ENCODE assay signal across 14 cellular contexts in genomic region chr16:19513377-19514053, GRCh38. TPM values are rescaled to one million over a fixed set of nuclear protein-coding genes. Genes with fewer than 3 reads are reported as not detected.
DNase-seq lines count a peak whose midpoint lies in the region; ATAC-seq and TF ChIP-seq lines count a peak whose summit lies in the region.
"Had no signal": no experiment of that assay in that cellular context is flagged by ENCODE, and none has a peak within 500 bp of the region (broad histone marks: within the 10 kb centered on the region; RNA-seq: fewer than 3 reads in every experiment).

No MANE protein-coding gene starts in this region.

- peaks cover 0 to 11% (median 4%) of the 10 kb centered on the region in 11 experiments; a peak in 6 of 22 replicates for H3K9me3 ChIP-seq in BLaER1 treated with 17β-estradiol and CSF1 and Interleukin-3, amounts not matched to agents 10 nM and 100 nM (replicated peaks in 1 of 11)
- no peaks in the 10 kb centered on the region for H3K9me3 ChIP-seq in lung (ENCODE audit: control insufficient read depth in 2 of 2, insufficient read depth in 1 of 2, low read length in 1 of 2)
- H3K9me3 ChIP-seq: gastroesophageal sphincter had no signal

- peak overlapping the region in 7 of 11 experiments; percentile 11 to 68 (median 55); a peak in 10 of 22 replicates for H3K9ac ChIP-seq in BLaER1 treated with 17β-estradiol and CSF1 and Interleukin-3, amounts not matched to agents 10 nM and 100 nM

- no peak for TF ChIP-seq POLR2A in NB4 (IDR thresholded peaks at IDR 0.05; ENCODE audit: extremely low read depth, insufficient read length)

- peaks cover 42 to 93% (median 74%) of the 10 kb centered on the region in 11 experiments for H3K36me3 ChIP-seq in BLaER1 treated with 17β-estradiol and CSF1 and Interleukin-3, amounts not matched to agents 10 nM and 100 nM
- H3K36me3 ChIP-seq in lung (ENCODE audit: control insufficient read depth in 2 of 2, insufficient read depth in 2 of 2, low read length in 2 of 2), result peaks cover 2 to 18% of the 10 kb centered on the region in 2 donors

- peak overlapping the region in 10 of 11 experiments; percentile 27 to 86 (median 64); a peak in 18 of 22 replicates for H3K27ac ChIP-seq in BLaER1 treated with 17β-estradiol and CSF1 and Interleukin-3, amounts not matched to agents 10 nM and 100 nM
- no peak overlapping the region for H3K27ac ChIP-seq in lung (ENCODE audit: low read depth in 1 of 2, low read length in 1 of 2)
- H3K27ac ChIP-seq: gastroesophageal sphincter had no signal

- DNase-seq in NB4 (ENCODE audit: low read depth), result peak; percentile 85
- DNase-seq in choroid plexus epithelial cell (ENCODE audit: low read depth), result peak; percentile 72
- DNase-seq in lung (ENCODE audit: low spot score), result no peak
- no peak for DNase-seq in activated effector memory CD4-positive, alpha-beta T cell treated with anti-CD3 and anti-CD28 coated beads, Interleukin-2, amount 50 U/mL, for 16 hours
- no peak for DNase-seq in NCI-H1417 treated with DMSO at 0.1 percent for 48 hours (lab: John Stamatoyannopoulos, UW)
- DNase-seq in COLO829 (ENCODE audit: low spot score), result no peak
- DNase-seq: activated CD8-positive, alpha-beta memory T cell treated with anti-CD3 and anti-CD28 coated beads, Interleukin-2, amount 50 U/mL, for 48 hours; activated naive CD8-positive, alpha-beta T cell treated with anti-CD3 and anti-CD28 coated beads, Interleukin-2, amount 50 U/mL, for 24 hours; DND-41; dorsolateral prefrontal cortex; NCI-H446 had no signal

- peak overlapping the region in 10 of 11 experiments; percentile 14 to 97 (median 63); a peak in 18 of 22 replicates for H3K4me2 ChIP-seq in BLaER1 treated with 17β-estradiol and CSF1 and Interleukin-3, amounts not matched to agents 10 nM and 100 nM

- H3K4me1 ChIP-seq in BLaER1 treated with 17β-estradiol and CSF1 and Interleukin-3, amounts not matched to agents 10 nM and 100 nM, result peaks cover 0 to 100% (median 21%) of the 10 kb centered on the region in 10 experiments; a peak in 17 of 20 replicates
- H3K4me1 ChIP-seq in lung (ENCODE audit: control insufficient read depth in 2 of 2, insufficient read depth in 2 of 2, low read length in 2 of 2), result peaks cover 0 to 2% of the 10 kb centered on the region in 2 donors

- ATAC-seq in lung (ENCODE audit: insufficient read depth, low FRiP score), result peak; percentile 67
- no peak for ATAC-seq in GM18517 (IDR thresholded peaks at IDR 0.05; ENCODE audit: unreplicated experiment)
- ATAC-seq: activated naive CD8-positive, alpha-beta T cell treated with anti-CD3 and anti-CD28 coated beads, Interleukin-2, amount 50 U/mL, for 24 hours; gastroesophageal sphincter had no signal

- TF ChIP-seq CTCF in NB4 (IDR thresholded peaks at IDR 0.05; ENCODE audit: low read depth, low read length) (no peak), choroid plexus epithelial cell (conservative IDR thresholded peaks at IDR 0.05; ENCODE audit: low read depth, low read length) (no peak), lung (IDR thresholded peaks at IDR 0.05; ENCODE audit: control extremely low read depth, extremely low read depth) (no peak)

- H4K20me1 ChIP-seq in BLaER1 treated with 17β-estradiol and CSF1 and Interleukin-3, amounts not matched to agents 10 nM and 100 nM, result no peaks in the 10 kb centered on the region

- H3K27me3 ChIP-seq in BLaER1 treated with 17β-estradiol and CSF1 and Interleukin-3, amounts not matched to agents 10 nM and 100 nM, result no peaks in the 10 kb centered on the region
- H3K27me3 ChIP-seq in lung (ENCODE audit: control insufficient read depth, insufficient read depth), result no peaks in the 10 kb centered on the region
- H3K27me3 ChIP-seq: dorsolateral prefrontal cortex, gastroesophageal sphincter had no signal

- WGBS in lung, 2 donors, result 21 to 46% methylated on average over 4 of the region's 4 CpGs

- H3K4me3 ChIP-seq in BLaER1 treated with 17β-estradiol and CSF1 and Interleukin-3, amounts not matched to agents 10 nM and 100 nM, result peak overlapping the region in 4 of 10 experiments; percentile 21 to 36 (median 29); a peak in 7 of 20 replicates
- H3K4me3 ChIP-seq in NB4 (ENCODE audit: low read depth, low read length) (peak overlapping the region; percentile 30), choroid plexus epithelial cell (ENCODE audit: low read depth, low read length) (no peak overlapping the region), lung (no peak overlapping the region)
- H3K4me3 ChIP-seq: dorsolateral prefrontal cortex, gastroesophageal sphincter had no signal

RNA-seq across cellular contexts. Expression of gene GDE1, which starts 8.4 kb away (rescaled TPM):
- total RNA-seq in lung, result 10 to 100 TPM; 72.0 to 74.9 TPM
- polyA plus RNA-seq in lung, result 10 to 100 TPM; 38.7 to 50.8 TPM

RNA-seq across cellular contexts. Expression of gene CCP110, which starts 10.2 kb away (rescaled TPM):
- 10 to 100 TPM; 22.0 to 67.9 TPM for total RNA-seq in lung
- 1 to 10 TPM; 7.4 to 8.7 TPM for polyA plus RNA-seq in lung

RNA-seq across cellular contexts. Expression of gene VPS35L, which starts 42.0 kb away (rescaled TPM):
- total RNA-seq in lung, result 10 to 100 TPM; 60.1 to 65.4 TPM
- polyA plus RNA-seq in lung, result 10 to 100 TPM; 27.4 to 34.0 TPM

Comparison
In these comparisons a context has a peak if more than half of its experiments do, and no peak if none do; other contexts are left out.
1. H3K27ac ChIP-seq: peak in BLaER1 treated with 17β-estradiol and CSF1 and Interleukin-3, amounts not matched to agents 10 nM and 100 nM (10 of 11); none in lung (0 of 2).
2. DNase-seq: peak in NB4 (single experiment) and choroid plexus epithelial cell (single experiment); none in lung (single experiment), activated effector memory CD4-positive, alpha-beta T cell treated with anti-CD3 and anti-CD28 coated beads, Interleukin-2, amount 50 U/mL, for 16 hours (single experiment), NCI-H1417 treated with DMSO at 0.1 percent for 48 hours (single experiment) and COLO829 (single experiment).